Comparison of ENCODE assay signal across 19 cellular contexts in the genomic region with DNA sequence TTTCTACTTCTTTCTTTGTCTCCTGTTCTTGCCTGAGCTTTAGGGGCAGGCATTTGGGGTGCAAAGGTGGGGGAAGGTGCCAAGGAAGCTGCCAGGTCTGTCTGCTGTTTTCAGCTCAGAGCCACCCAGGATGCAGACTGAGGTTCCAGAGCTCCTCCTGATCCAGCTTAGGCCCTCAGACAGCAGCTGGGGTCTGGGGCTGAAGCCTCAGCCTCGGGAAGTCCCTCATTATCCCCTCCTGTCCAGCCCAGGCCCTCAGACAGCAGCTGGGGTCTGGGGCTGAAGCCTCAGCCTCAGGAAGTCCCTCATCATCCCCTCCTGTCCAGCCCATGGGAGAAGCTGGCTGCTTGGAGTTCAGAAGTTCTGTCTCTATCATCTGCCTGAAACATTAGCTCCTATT.
DNase-seq lines count a peak whose midpoint lies in the region; ATAC-seq and TF ChIP-seq lines count a peak whose summit lies in the region.
"Had no signal": no experiment of that assay in that cellular context is flagged by ENCODE, and none has a peak within 500 bp of the region (broad histone marks: within the 10 kb centered on the region; RNA-seq: fewer than 3 reads in every experiment).

No MANE protein-coding gene starts in this region.

- H3K36me3 Mint-ChIP-seq in chondrocyte (ENCODE audit: low read depth) = no peaks in the 10 kb centered on the region
- H3K36me3 Mint-ChIP-seq: CD4-positive, CD25-positive, alpha-beta regulatory T cell; CD8-positive, alpha-beta memory T cell had no signal

- TF ChIP-seq CTCF in WERI-Rb-1 (IDR thresholded peaks at IDR 0.05; ENCODE audit: low read depth, low read length) (no peak), spleen (IDR thresholded peaks at IDR 0.05 in 8 of 11, conservative IDR thresholded peaks at IDR 0.05 in 3 of 11) (no peak), chondrocyte (IDR thresholded peaks at IDR 0.05) (no peak)

- H3K9me3 ChIP-seq in WERI-Rb-1 (ENCODE audit: severe bottlenecking) (peaks cover 12% of the 10 kb centered on the region), spleen (peaks cover 0 to 9% (median 0%) of the 10 kb centered on the region in 8 donors)
- H3K9me3 ChIP-seq: BLaER1, HAP-1 had no signal

- DNase-seq in NCI-H82 (lab: John Stamatoyannopoulos, UW) (peak; percentile 74), WERI-Rb-1 (peak; percentile 65), mesenteric fat pad (ENCODE audit: low spot score) (peak; percentile 71), spleen (peak; percentile 3), chondrocyte (ENCODE audit: low spot score) (no peak), SIG-M5 (lab: John Stamatoyannopoulos, UW) (no peak)
- DNase-seq: CD4-positive, CD25-positive, alpha-beta regulatory T cell; CD8-positive, alpha-beta memory T cell; DMS 273 treated with DMSO at 0.1 percent for 48 hours; DMS79; EL; GF-D8 had no signal

- H3K36me3 ChIP-seq in WERI-Rb-1 = no peaks in the 10 kb centered on the region
- H3K36me3 ChIP-seq in spleen = no peaks in the 10 kb centered on the region
- H3K36me3 ChIP-seq: BLaER1, HAP-1 had no signal

- H3K27me3 Mint-ChIP-seq in chondrocyte (ENCODE audit: low read depth) = peaks cover 26% of the 10 kb centered on the region

- intact Hi-C loops in spleen (cut with DNase I; ENCODE audit: low total_unique reads) = no loop called here

- 58 to 69% (median 65%) methylated on average over 1 of the region's 1 CpG; no CpG with 5 or more reads in 2 of the 5 donors for WGBS in spleen, 5 donors

- TF ChIP-seq POLR2A in spleen (IDR thresholded peaks at IDR 0.05) = no peak

- H3K27ac ChIP-seq in WERI-Rb-1 (peak overlapping the region; percentile 89), spleen (no peak overlapping the region)
- H3K27ac ChIP-seq: 22Rv1, BLaER1, C4-2B had no signal

- no peaks in the 10 kb centered on the region for H3K27me3 ChIP-seq in WERI-Rb-1 (ENCODE audit: insufficient read depth, low read depth, severe bottlenecking)
- H3K27me3 ChIP-seq in spleen (replicated peaks in 1 of 7) = peaks cover 0 to 62% (median 0%) of the 10 kb centered on the region in 7 donors
- H3K27me3 ChIP-seq: BLaER1 had no signal

- no peak overlapping the region for H3K4me3 Mint-ChIP-seq in chondrocyte (ENCODE audit: unreplicated experiment)
- H3K4me3 Mint-ChIP-seq: B cell; CD4-positive, CD25-positive, alpha-beta regulatory T cell; CD8-positive, alpha-beta memory T cell; GM23338 had no signal

- peaks cover 3% of the 10 kb centered on the region for H3K9me3 Mint-ChIP-seq in chondrocyte (ENCODE audit: low read depth)
- H3K9me3 Mint-ChIP-seq: CD8-positive, alpha-beta memory T cell had no signal

- H3K4me1 ChIP-seq in spleen = no peaks in the 10 kb centered on the region
- H3K4me1 ChIP-seq: HAP-1 had no signal

- no peak overlapping the region for H3K27ac Mint-ChIP-seq in chondrocyte (ENCODE audit: unreplicated experiment)
- H3K27ac Mint-ChIP-seq: B cell; CD4-positive, CD25-positive, alpha-beta regulatory T cell; GM23338 had no signal

- no peaks in the 10 kb centered on the region for H3K4me1 Mint-ChIP-seq in chondrocyte (ENCODE audit: low read depth)
- H3K4me1 Mint-ChIP-seq: B cell; CD4-positive, CD25-positive, alpha-beta regulatory T cell; CD8-positive, alpha-beta memory T cell had no signal

- ATAC-seq in HG03175 (IDR thresholded peaks at IDR 0.05; ENCODE audit: unreplicated experiment) = no peak
- ATAC-seq: GM23338 had no signal

- H3K4me3 ChIP-seq in WERI-Rb-1 (ENCODE audit: low read depth, low read length) (no peak overlapping the region), spleen (no peak overlapping the region)
- H3K4me3 ChIP-seq: BLaER1, GM23338, HAP-1 had no signal

Comparison
In these comparisons a context has a peak if more than half of its experiments do, and no peak if none do; other contexts are left out.
1. DNase-seq: peak in NCI-H82 (single experiment), WERI-Rb-1 (single experiment), mesenteric fat pad (single experiment) and spleen (single experiment); none in chondrocyte (single experiment) and SIG-M5 (single experiment).